ENCODE assay signal across 7 cellular contexts in the genomic region with DNA sequence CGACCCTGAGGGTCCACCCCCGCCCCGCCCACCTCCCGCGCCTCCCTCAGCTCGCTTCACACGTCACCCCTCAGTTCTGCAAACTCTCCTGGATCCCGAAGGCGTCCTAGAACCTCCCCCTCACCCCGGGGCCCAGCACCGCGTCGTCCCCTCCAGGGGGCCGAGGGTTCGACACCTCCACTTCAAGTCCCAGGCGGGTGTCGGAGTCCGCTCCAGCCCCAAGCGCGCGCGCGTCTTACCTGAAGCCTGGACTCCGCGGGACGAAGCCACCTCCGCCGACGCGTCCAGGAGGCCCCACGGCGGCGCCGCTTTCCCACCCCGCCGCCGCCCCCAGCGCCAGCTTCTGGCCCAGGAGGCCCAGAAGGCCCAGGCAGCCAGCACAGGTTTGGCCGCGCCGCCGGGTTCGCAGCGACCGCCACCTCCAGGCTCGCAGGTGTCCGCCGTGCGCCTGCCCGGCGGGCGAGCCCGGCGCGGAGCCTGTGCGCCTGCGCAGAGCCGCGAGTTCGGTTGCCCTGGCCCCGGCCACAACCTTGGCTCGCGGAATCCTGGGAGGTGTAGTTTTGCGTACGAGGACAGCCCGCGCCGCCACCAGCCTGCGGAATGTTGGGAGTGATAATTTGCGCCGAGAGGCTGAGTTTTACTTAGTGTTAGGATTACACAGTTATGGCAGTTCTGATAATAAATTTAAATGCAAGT.
DNase-seq lines count a peak whose midpoint lies in the region; ATAC-seq, FAIRE-seq and TF ChIP-seq lines count a peak whose summit lies in the region.

A gene (minus strand): TSS at position 483 of the 696 bp plus-strand sequence. CDS start 24,648 bp downstream, outside the sequence.

- no peak for TF ChIP-seq CTCF in cardiac fibroblast (IDR thresholded peaks at IDR 0.05; ENCODE audit: low read depth, low read length)

- DNase-seq in GM18507 (ENCODE audit: extremely low spot score, insufficient read length, low read depth) (peak; percentile 77), NCI-H2196 treated with DMSO at 0.1 percent for 48 hours (lab: John Stamatoyannopoulos, UW; ENCODE audit: unreplicated experiment) (peak; percentile 43), cardiac fibroblast (ENCODE audit: low read depth in 2 of 2) (peak; percentile 79 to 85), iPS-NIHi11 (ENCODE audit: low spot score) (peak; percentile 100)
- DNase-seq in activated CD4-positive, CD25-positive, alpha-beta regulatory T cell (lab: John Stamatoyannopoulos, UW), result peak; percentile 62 to 80 (median 74)

- FAIRE-seq in GM18507 (lab: Jason Lieb, UNC), result peak; percentile 64

- H3K4me3 ChIP-seq in cardiac fibroblast (replicated peaks in 1 of 2; ENCODE audit: low read depth in 2 of 2, low read length in 2 of 2) (peak within 1 kb of the TSS; percentile 64 to 70), skin epidermis (peak within 1 kb of the TSS; percentile 54 to 90 (median 71))

- H3K27ac ChIP-seq in skin epidermis, result peak within 1 kb of the TSS in 17 of 21 experiments; percentile 11 to 85 (median 67)

- ATAC-seq in HG03060 (IDR thresholded peaks at IDR 0.05; ENCODE audit: low read depth, unreplicated experiment), result peak; percentile 73

Comparison
In these comparisons a context has a peak if more than half of its experiments do, and no peak if none do; other contexts are left out.
1. Peak in every context shown above with its lines: DNase-seq, ATAC-seq, H3K4me3 ChIP-seq and H3K27ac ChIP-seq.
2. DNase-seq: peak in every context shown above with its lines; median percentile 100 in iPS-NIHi11; 82 in cardiac fibroblast; 77 in GM18507; 74 in activated CD4-positive, CD25-positive, alpha-beta regulatory T cell; 43 in NCI-H2196 treated with DMSO at 0.1 percent for 48 hours.